ENCODE assay signal across 8 cellular contexts in the genomic region with DNA sequence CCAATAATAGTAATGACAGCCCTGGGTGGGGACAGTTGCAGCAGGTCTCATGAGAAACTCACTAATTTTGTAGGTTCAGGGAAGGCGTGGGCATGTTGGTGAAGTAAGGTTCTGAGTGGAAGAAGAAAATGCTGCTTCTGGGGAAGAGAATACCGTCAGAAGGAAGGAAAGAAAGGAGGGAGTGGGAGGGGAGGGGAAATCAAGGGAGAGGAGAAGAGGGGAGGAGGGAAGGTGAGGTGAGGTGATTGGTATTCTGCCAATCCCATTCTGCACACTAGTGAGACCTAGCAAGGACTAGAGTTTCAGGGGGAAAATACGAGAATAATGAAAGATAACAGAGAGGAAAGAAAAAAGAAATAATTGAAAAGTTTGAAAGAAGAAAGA. TPM values are rescaled to one million over a fixed set of nuclear protein-coding genes. Genes with fewer than 3 reads are reported as not detected.
DNase-seq lines count a peak whose midpoint lies in the region; ATAC-seq, FAIRE-seq and TF ChIP-seq lines count a peak whose summit lies in the region.

No MANE protein-coding gene starts in this region.

- H3K4me1 Mint-ChIP-seq in activated T-cell treated with anti-CD3 and anti-CD28 coated beads, Interleukin-2, amount 50 U/mL, for 72 hours (ENCODE audit: low read depth), result peaks cover 38% of the 10 kb centered on the region
- H3K4me1 Mint-ChIP-seq in activated T-helper 1 cell treated with anti-CD3 and anti-CD28 coated beads, Interleukin-12 subunit alpha, Interleukin-12 subunit beta, Interleukin-2, Interleukin-4 antibody, amounts not matched to agents 30 ng/mL and 10 ng/mL and 1 ng/mL, durations not matched to agents 14 hours and 24 hours and 36 hours (ENCODE audit: low read depth), result peaks cover 43% of the 10 kb centered on the region
- peaks cover 18 to 19% of the 10 kb centered on the region in 2 donors for H3K4me1 Mint-ChIP-seq in immature natural killer cell

- no peak for ATAC-seq in activated T-cell treated with anti-CD3 and anti-CD28 coated beads, Interleukin-2, amount 50 U/mL, for 72 hours (replicated peaks in 1 of 2)
- ATAC-seq in GM21619 (IDR thresholded peaks at IDR 0.05; ENCODE audit: unreplicated experiment) (no peak), HG03460 (IDR thresholded peaks at IDR 0.05; ENCODE audit: unreplicated experiment) (no peak)

- no peak for TF ChIP-seq POLR2A in GM12891 (IDR thresholded peaks at IDR 0.05; ENCODE audit: low read depth, low read length)

- intact Hi-C loops in activated T-helper 1 cell treated with anti-CD3 and anti-CD28 coated beads, Interleukin-12 subunit alpha, Interleukin-12 subunit beta, Interleukin-2, Interleukin-4 antibody, amounts not matched to agents 30 ng/mL and 10 ng/mL and 1 ng/mL, durations not matched to agents 14 hours and 24 hours and 36 hours (cut with micrococcal nuclease), result loop anchor here (1.0 to 10.0 kb wide), 6 partner anchors 32 to 886 kb away; a partner anchor contains a TSS

- H3K4me3 Mint-ChIP-seq in activated T-cell treated with anti-CD3 and anti-CD28 coated beads, Interleukin-2, amount 50 U/mL, for 72 hours, result peak overlapping the region; percentile 96 to 98
- peak overlapping the region; percentile 86 for H3K4me3 Mint-ChIP-seq in activated T-helper 1 cell treated with anti-CD3 and anti-CD28 coated beads, Interleukin-12 subunit alpha, Interleukin-12 subunit beta, Interleukin-2, Interleukin-4 antibody, amounts not matched to agents 30 ng/mL and 10 ng/mL and 1 ng/mL, durations not matched to agents 14 hours and 24 hours and 36 hours
- H3K4me3 Mint-ChIP-seq in immature natural killer cell, result peak overlapping the region; percentile 87 to 97 (median 92)

- peak overlapping the region; percentile 99 for H3K27ac Mint-ChIP-seq in activated T-cell treated with anti-CD3 and anti-CD28 coated beads, Interleukin-2, amount 50 U/mL, for 72 hours
- peak overlapping the region; percentile 93 for H3K27ac Mint-ChIP-seq in activated T-helper 1 cell treated with anti-CD3 and anti-CD28 coated beads, Interleukin-12 subunit alpha, Interleukin-12 subunit beta, Interleukin-2, Interleukin-4 antibody, amounts not matched to agents 30 ng/mL and 10 ng/mL and 1 ng/mL, durations not matched to agents 14 hours and 24 hours and 36 hours
- H3K27ac Mint-ChIP-seq in immature natural killer cell, result peak overlapping the region; percentile 80 to 94 (median 90)

- no peaks in the 10 kb centered on the region for H3K9me3 Mint-ChIP-seq in activated T-cell treated with anti-CD3 and anti-CD28 coated beads, Interleukin-2, amount 50 U/mL, for 72 hours
- no peaks in the 10 kb centered on the region for H3K9me3 Mint-ChIP-seq in activated T-helper 1 cell treated with anti-CD3 and anti-CD28 coated beads, Interleukin-12 subunit alpha, Interleukin-12 subunit beta, Interleukin-2, Interleukin-4 antibody, amounts not matched to agents 30 ng/mL and 10 ng/mL and 1 ng/mL, durations not matched to agents 14 hours and 24 hours and 36 hours
- peaks cover 0 to 2% (median 0%) of the 10 kb centered on the region in 6 donors for H3K9me3 Mint-ChIP-seq in immature natural killer cell

- no peak for FAIRE-seq in GM12891 (lab: Jason Lieb, UNC)

- no peak for DNase-seq in activated T-cell treated with anti-CD3 and anti-CD28 coated beads, Interleukin-2, amount 50 U/mL, for 72 hours
- no peak for DNase-seq in activated T-cell treated with anti-CD3 and anti-CD28 coated beads, Interleukin-2, amount 50 U/mL, for 1 hour
- DNase-seq in activated T-helper 1 cell treated with anti-CD3 and anti-CD28 coated beads, Interleukin-12 subunit alpha, Interleukin-12 subunit beta, Interleukin-2, Interleukin-4 antibody, amounts not matched to agents 30 ng/mL and 10 ng/mL and 1 ng/mL, durations not matched to agents 14 hours and 24 hours and 36 hours (ENCODE audit: low spot score), result no peak
- no peak for DNase-seq in immature natural killer cell
- DNase-seq in substantia nigra (lab: John Stamatoyannopoulos, UW), result no peak
- DNase-seq in GM12891 (ENCODE audit: insufficient read length, low spot score), result no peak

- no peaks in the 10 kb centered on the region for H3K36me3 Mint-ChIP-seq in activated T-cell treated with anti-CD3 and anti-CD28 coated beads, Interleukin-2, amount 50 U/mL, for 72 hours (ENCODE audit: insufficient read depth in 2 of 2)
- H3K36me3 Mint-ChIP-seq in activated T-helper 1 cell treated with anti-CD3 and anti-CD28 coated beads, Interleukin-12 subunit alpha, Interleukin-12 subunit beta, Interleukin-2, Interleukin-4 antibody, amounts not matched to agents 30 ng/mL and 10 ng/mL and 1 ng/mL, durations not matched to agents 14 hours and 24 hours and 36 hours (ENCODE audit: low read depth), result no peaks in the 10 kb centered on the region
- no peaks in the 10 kb centered on the region for H3K36me3 Mint-ChIP-seq in immature natural killer cell

- peaks cover 27% of the 10 kb centered on the region for H3K27me3 Mint-ChIP-seq in activated T-cell treated with anti-CD3 and anti-CD28 coated beads, Interleukin-2, amount 50 U/mL, for 72 hours (ENCODE audit: low read depth)
- peaks cover 37% of the 10 kb centered on the region for H3K27me3 Mint-ChIP-seq in activated T-helper 1 cell treated with anti-CD3 and anti-CD28 coated beads, Interleukin-12 subunit alpha, Interleukin-12 subunit beta, Interleukin-2, Interleukin-4 antibody, amounts not matched to agents 30 ng/mL and 10 ng/mL and 1 ng/mL, durations not matched to agents 14 hours and 24 hours and 36 hours (ENCODE audit: insufficient read depth)
- H3K27me3 Mint-ChIP-seq in immature natural killer cell (ENCODE audit: low read depth in 3 of 3), result peaks cover 8 to 11% (median 10%) of the 10 kb centered on the region in 3 donors

- peak overlapping the region; percentile 19 for H3K27ac ChIP-seq in substantia nigra (ENCODE audit: low read depth, low read length, poor library complexity, severe bottlenecking)

TF ChIP-seq in GM12891, 5 proteins besides CTCF, POLR2A, EP300 and RAD21:
- TF ChIP-seq POU2F2 (IDR thresholded peaks at IDR 0.05; ENCODE audit: low read depth, low read length) (no peak), PAX5 (IDR thresholded peaks at IDR 0.05; ENCODE audit: insufficient read depth, low read length, severe bottlenecking) (no peak), SPI1 (IDR thresholded peaks at IDR 0.05; ENCODE audit: low read depth, low read length) (no peak), TAF1 (IDR thresholded peaks at IDR 0.05; ENCODE audit: low read depth, low read length) (no peak), POLR2AphosphoS5 (IDR thresholded peaks at IDR 0.05; ENCODE audit: low read depth, low read length) (no peak)

RNA-seq across cellular contexts. Expression of a gene that starts 32.4 kb away (rescaled TPM):
- 10 to 100 TPM; 32.9 to 48.5 TPM for total RNA-seq in activated T-cell treated with anti-CD3 and anti-CD28 coated beads, Interleukin-2, amount 50 U/mL, for 72 hours
- total RNA-seq in activated T-helper 1 cell treated with anti-CD3 and anti-CD28 coated beads, Interleukin-12 subunit alpha, Interleukin-12 subunit beta, Interleukin-2, Interleukin-4 antibody, amounts not matched to agents 30 ng/mL and 10 ng/mL and 1 ng/mL, durations not matched to agents 14 hours and 24 hours and 36 hours, result 23.3 and 25.1 TPM in 2 replicates
- 100 to 1,000 TPM in 2 of 3 donors, 10 to 100 TPM in 1; 81.6 to 149 (median 104) TPM for polyA plus RNA-seq in immature natural killer cell
- polyA plus RNA-seq in GM12891 (2012; ENCODE audit: low read depth, missing spikeins), result 72.7 TPM

RNA-seq across cellular contexts. Expression of a gene that starts 54.9 kb away (rescaled TPM):
- total RNA-seq in activated T-cell treated with anti-CD3 and anti-CD28 coated beads, Interleukin-2, amount 50 U/mL, for 72 hours, result not detected
- total RNA-seq in activated T-helper 1 cell treated with anti-CD3 and anti-CD28 coated beads, Interleukin-12 subunit alpha, Interleukin-12 subunit beta, Interleukin-2, Interleukin-4 antibody, amounts not matched to agents 30 ng/mL and 10 ng/mL and 1 ng/mL, durations not matched to agents 14 hours and 24 hours and 36 hours, result not detected in 2 replicates
- polyA plus RNA-seq in immature natural killer cell, result not detected
- polyA plus RNA-seq in GM12891 (2012; ENCODE audit: low read depth, missing spikeins), result not detected
